In genomic region chr3:99818818-99819217, GRCh38 we compare ENCODE assay signal across 10 cellular contexts. TPM values are rescaled to one million over a fixed set of nuclear protein-coding genes. Genes with fewer than 3 reads are reported as not detected.
DNase-seq lines count a peak whose midpoint lies in the region; ATAC-seq, FAIRE-seq and TF ChIP-seq lines count a peak whose summit lies in the region.
"Had no signal": no experiment of that assay in that cellular context is flagged by ENCODE, and none has a peak within 500 bp of the region (broad histone marks: within the 10 kb centered on the region; RNA-seq: fewer than 3 reads in every experiment).

No MANE protein-coding gene starts in this region.

- H3K27me3 ChIP-seq in AG04450 (ENCODE audit: control insufficient read depth, insufficient read depth, low read length) = no peaks in the 10 kb centered on the region
- no peaks in the 10 kb centered on the region for H3K27me3 ChIP-seq in HL-60 (ENCODE audit: insufficient read depth, poor library complexity, severe bottlenecking)
- no peaks in the 10 kb centered on the region for H3K27me3 ChIP-seq in ascending aorta
- no peaks in the 10 kb centered on the region for H3K27me3 ChIP-seq in muscle layer of colon (ENCODE audit: control insufficient read depth in 1 of 2, insufficient read depth in 2 of 2, low read length in 2 of 2)

- DNase-seq in AG04450 (ENCODE audit: low read depth, low spot score) = no peak
- DNase-seq in HL-60 (ENCODE audit: low read depth in 1 of 2, low spot score in 1 of 2) = no peak
- DNase-seq in ascending aorta (ENCODE audit: low spot score in 2 of 2) = no peak
- DNase-seq in urothelium cell line (ENCODE audit: low spot score) = no peak
- no peak for DNase-seq in NCI-H524 treated with DMSO at 0.1 percent for 48 hours (lab: John Stamatoyannopoulos, UW)
- no peak for DNase-seq in caudate nucleus (lab: John Stamatoyannopoulos, UW)
- DNase-seq: stimulated activated CD8-positive, alpha-beta memory T cell treated with anti-CD3 and anti-CD28 coated beads, Interleukin-4, amount 100 ng/mL, for 48 hours had no signal

- no peak for ATAC-seq in HG03139 (IDR thresholded peaks at IDR 0.05; ENCODE audit: unreplicated experiment)

- H3K27ac ChIP-seq in AG04450 (ENCODE audit: low read depth, low read length) (no peak overlapping the region), HL-60 (replicated peaks) (no peak overlapping the region), ascending aorta (no peak overlapping the region), muscle layer of colon (ENCODE audit: low read depth, low read length) (no peak overlapping the region), caudate nucleus (ENCODE audit: low read depth, low read length) (no peak overlapping the region)

- no peak for TF ChIP-seq CTCF in AG04450 (IDR thresholded peaks at IDR 0.05; ENCODE audit: low read depth, low read length)
- TF ChIP-seq CTCF in HL-60 (IDR thresholded peaks at IDR 0.05; ENCODE audit: insufficient read depth, low read length) = no peak
- TF ChIP-seq CTCF in ascending aorta (IDR thresholded peaks at IDR 0.05) = no peak

- intact Hi-C loops in ascending aorta (cut with DNase I) = loop anchor here (5.0 kb wide), 2 partner anchors 443 to 917 kb away; partner anchors contain the start of genes DCBLD2 and TBC1D23

- CTCF ChIA-PET in AG04450 (lab: Charles Lee) = no interaction called here

- no peaks in the 10 kb centered on the region for H3K36me3 ChIP-seq in ascending aorta
- H3K36me3 ChIP-seq in muscle layer of colon (ENCODE audit: insufficient read depth, low read length) = no peaks in the 10 kb centered on the region

- H3K4me3 ChIP-seq in AG04450 (ENCODE audit: low read depth, low read length) = peak overlapping the region; percentile 85
- peak overlapping the region; percentile 86 for H3K4me3 ChIP-seq in HL-60 (replicated peaks; ENCODE audit: insufficient read depth, low read length)
- peak overlapping the region; percentile 71 to 79 for H3K4me3 ChIP-seq in ascending aorta
- peak overlapping the region in 1 of 2 donors; percentile 84 for H3K4me3 ChIP-seq in muscle layer of colon (ENCODE audit: low read depth in 1 of 2, low read length in 2 of 2)

- POLR2A ChIA-PET in AG04450 (lab: Yijun Ruan, JAX) = no interaction called here

- FAIRE-seq in urothelium cell line (lab: Jason Lieb, UNC) = no peak

- peak overlapping the region; percentile 94 for H3K9ac ChIP-seq in muscle layer of colon (ENCODE audit: low read length)
- H3K9ac ChIP-seq: parathyroid adenoma had no signal

- H3K4me1 ChIP-seq in ascending aorta (peaks cover 0 to 19% of the 10 kb centered on the region in 2 donors), muscle layer of colon (ENCODE audit: insufficient read depth, low read length) (peaks cover 17% of the 10 kb centered on the region)

- H3K9me3 ChIP-seq in AG04450 (ENCODE audit: control insufficient read depth, insufficient read depth, low read length) = no peaks in the 10 kb centered on the region
- H3K9me3 ChIP-seq in ascending aorta = no peaks in the 10 kb centered on the region
- H3K9me3 ChIP-seq in muscle layer of colon (ENCODE audit: low read length) = no peaks in the 10 kb centered on the region

RNA-seq across cellular contexts. Expression of gene CMSS1, which starts 1.2 kb away (rescaled TPM):
- polyA plus RNA-seq in AG04450 (2011; rRNA removed) = 11.9 and 15.7 TPM in 2 replicates
- polyA minus RNA-seq in AG04450 (2011; rRNA and poly(A)+ RNA removed) = 2.9 and 5.1 TPM in 2 replicates
- total RNA-seq in ascending aorta = 9.2 TPM
